Comparison of ENCODE assay signal across 9 cellular contexts in the genomic region with DNA sequence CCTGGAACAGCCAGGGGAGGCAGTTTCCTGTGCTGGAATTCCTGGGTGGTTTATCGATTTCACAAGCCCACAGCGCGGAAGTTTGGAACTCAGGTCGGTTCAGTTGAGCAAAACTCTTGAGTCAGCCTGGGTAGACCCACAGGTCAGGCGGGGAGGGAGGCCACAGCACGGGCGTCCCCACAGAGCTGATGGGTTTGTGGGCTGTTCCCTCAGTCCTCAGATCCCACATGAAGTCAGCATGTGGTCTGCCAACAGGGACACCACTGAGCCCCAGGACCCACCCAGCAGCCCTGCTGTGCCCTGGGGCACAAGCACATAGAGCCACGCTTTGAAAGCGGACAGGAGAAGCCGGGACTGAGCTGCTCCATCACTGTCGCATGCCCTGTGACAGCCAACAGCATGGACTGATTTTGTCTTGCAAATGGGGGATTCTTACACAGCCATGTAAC. TPM values are rescaled to one million over a fixed set of nuclear protein-coding genes. Genes with fewer than 3 reads are reported as not detected.
DNase-seq lines count a peak whose midpoint lies in the region; ATAC-seq and TF ChIP-seq lines count a peak whose summit lies in the region.
"Had no signal": no experiment of that assay in that cellular context is flagged by ENCODE, and none has a peak within 500 bp of the region (broad histone marks: within the 10 kb centered on the region; RNA-seq: fewer than 3 reads in every experiment).

No MANE protein-coding gene starts in this region.

- H3K27ac ChIP-seq in BLaER1 = peak overlapping the region; percentile 7; the same call in 1 of the 2 replicates
- peak overlapping the region; percentile 100 for H3K27ac ChIP-seq in MM.1S (ENCODE audit: low read length)

- TF ChIP-seq CTCF in MM.1S (IDR thresholded peaks at IDR 0.05; ENCODE audit: low read length) (peak; percentile 27), endothelial cell (IDR thresholded peaks at IDR 0.05; ENCODE audit: unreplicated experiment) (no peak)

- H3K9me2 ChIP-seq in MM.1S (replicated peaks; ENCODE audit: insufficient read depth, low read length) = no peaks in the 10 kb centered on the region

- H3K4me1 ChIP-seq in BLaER1 (peaks cover 49% of the 10 kb centered on the region), MM.1S (ENCODE audit: low read length) (peaks cover 47% of the 10 kb centered on the region)

- H3K27me3 ChIP-seq in BLaER1 = peaks cover 4% of the 10 kb centered on the region; the same call in 1 of the 2 replicates
- H3K27me3 ChIP-seq in MM.1S (replicated peaks; ENCODE audit: insufficient read depth, low read length) = no peaks in the 10 kb centered on the region

- H3K4me3 Mint-ChIP-seq in endothelial cell (ENCODE audit: unreplicated experiment) = no peak overlapping the region

- H3K4me1 Mint-ChIP-seq in endothelial cell (ENCODE audit: unreplicated experiment) = peaks cover 26% of the 10 kb centered on the region

- no peaks in the 10 kb centered on the region for H4K20me1 ChIP-seq in BLaER1
- H4K20me1 ChIP-seq in MM.1S (ENCODE audit: insufficient read depth, low read length) = no peaks in the 10 kb centered on the region

- no peaks in the 10 kb centered on the region for H3K9me3 ChIP-seq in BLaER1
- no peaks in the 10 kb centered on the region for H3K9me3 ChIP-seq in MM.1S (replicated peaks; ENCODE audit: insufficient read depth, low read length)

- no peak overlapping the region for H3K27ac Mint-ChIP-seq in endothelial cell (ENCODE audit: unreplicated experiment)

- peaks cover 4% of the 10 kb centered on the region for H3K27me3 Mint-ChIP-seq in endothelial cell (ENCODE audit: unreplicated experiment)

- peaks cover 45% of the 10 kb centered on the region for H3K79me2 ChIP-seq in MM.1S (ENCODE audit: low read length)

- no peaks in the 10 kb centered on the region for H3K9me3 Mint-ChIP-seq in endothelial cell (ENCODE audit: unreplicated experiment)

- 0 out of 2 replicates have a peak overlapping the region, but pooled peaks have one; percentile 25 for H2AFZ ChIP-seq in MM.1S (ENCODE audit: low read length)

- H3K4me3 ChIP-seq in BLaER1 (0 out of 2 replicates have a peak overlapping the region, but pooled peaks have one; percentile 16), MM.1S (ENCODE audit: low read length) (peak overlapping the region; percentile 52)

- peak; percentile 80 for DNase-seq in MM.1S
- peak; percentile 48 for DNase-seq in glomerular visceral epithelial cell (ENCODE audit: extremely low spot score)
- no peak for DNase-seq in stimulated activated CD4-positive, alpha-beta T cell treated with anti-CD3 and anti-CD28 coated beads, Interleukin-2, amount 100 ng/mL, for 48 hours
- DNase-seq in endothelial cell (ENCODE audit: low spot score) = no peak
- no peak for DNase-seq in activated effector memory CD4-positive, alpha-beta T cell treated with anti-CD3 and anti-CD28 coated beads, Interleukin-2, amount 50 U/mL, for 16 hours
- DNase-seq in NK-92 (lab: John Stamatoyannopoulos, UW; ENCODE audit: unreplicated experiment) = no peak
- DNase-seq: left cardiac atrium had no signal

- H3K36me3 ChIP-seq in BLaER1 (no peaks in the 10 kb centered on the region), MM.1S (replicated peaks; ENCODE audit: insufficient read depth, low read length) (no peaks in the 10 kb centered on the region)

- no peaks in the 10 kb centered on the region for H3K36me3 Mint-ChIP-seq in endothelial cell (ENCODE audit: low read depth, unreplicated experiment)

- H3K9ac ChIP-seq in BLaER1 (no peak overlapping the region; the same call in 1 of the 2 replicates), MM.1S (ENCODE audit: low read length) (peak overlapping the region; percentile 75)

- H3F3A ChIP-seq in MM.1S (ENCODE audit: insufficient read depth, low read length) = peaks cover 33% of the 10 kb centered on the region

- ATAC-seq in GM21381 (IDR thresholded peaks at IDR 0.05; ENCODE audit: unreplicated experiment) = peak; percentile 22

- H3K4me2 ChIP-seq in BLaER1 (peak overlapping the region; percentile 88), MM.1S (ENCODE audit: low read depth, low read length) (peak overlapping the region; percentile 92)

RNA-seq across cellular contexts. Expression of a gene that starts 17.4 kb away (rescaled TPM):
- not detected for total RNA-seq in endothelial cell (ENCODE audit: unreplicated experiment)

Comparison
In these comparisons a context has a peak if more than half of its experiments do, and no peak if none do; other contexts are left out.
1. DNase-seq: peak in MM.1S (single experiment) and glomerular visceral epithelial cell (single experiment); none in stimulated activated CD4-positive, alpha-beta T cell treated with anti-CD3 and anti-CD28 coated beads, Interleukin-2, amount 100 ng/mL, for 48 hours (0 of 2), endothelial cell (single experiment), activated effector memory CD4-positive, alpha-beta T cell treated with anti-CD3 and anti-CD28 coated beads, Interleukin-2, amount 50 U/mL, for 16 hours (single experiment) and NK-92 (single experiment).